Comparison of ENCODE assay signal across 26 cellular contexts in the genomic region with DNA sequence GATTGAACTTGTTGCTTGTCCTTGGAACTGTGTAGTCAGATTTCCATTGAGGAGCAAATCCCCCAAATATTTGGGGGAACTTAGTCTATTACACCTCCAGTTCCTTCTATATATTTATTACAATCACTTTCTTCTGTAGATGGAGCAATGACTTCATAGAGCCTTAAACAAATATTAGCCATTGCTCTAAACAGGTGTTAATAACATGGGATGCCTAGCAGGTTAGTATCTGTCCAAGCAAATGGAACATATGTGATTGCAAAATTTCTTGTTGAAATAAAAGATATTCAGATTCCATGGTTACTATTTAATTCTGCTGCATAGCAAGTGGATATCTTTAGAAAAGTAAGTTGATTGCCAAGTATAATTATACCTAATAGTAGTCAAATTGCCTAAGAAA.
"Had no signal": no experiment of that assay in that cellular context is flagged by ENCODE, and none has a peak within 500 bp of the region (broad histone marks: within the 10 kb centered on the region; RNA-seq: fewer than 3 reads in every experiment).

No MANE protein-coding gene starts in this region.

- H3K27me3 ChIP-seq: right lobe of liver, sigmoid colon, stomach, thyroid gland, tibial nerve, upper lobe of left lung, vagina had no signal

- H3K4me1 ChIP-seq: parathyroid adenoma, psoas muscle, right lobe of liver, thyroid gland, tibial nerve had no signal

- H3K36me3 ChIP-seq: right lobe of liver, sigmoid colon, stomach, thoracic aorta, thyroid gland, tibial nerve, upper lobe of left lung, vagina had no signal

- ATAC-seq: naive thymus-derived CD8-positive, alpha-beta T cell; natural killer cell treated with Interleukin-12 subunit alpha and Interleukin-12 subunit beta and Interleukin-15 and Interleukin-18, amount 100 ng/mL, for 72 hours; psoas muscle; right cardiac atrium; right lobe of liver; stimulated activated effector memory CD8-positive, alpha-beta T cell treated with anti-CD3 and anti-CD28 coated beads, Interleukin-12 subunit alpha, Interleukin-12 subunit beta, amount 100 ng/mL, for 72 hours; stimulated activated naive B cell treated with anti-CD40 and anti-IgM and Interleukin-4, amounts not matched to agents 10 μg/mL and 1 μg/mL and 100 μg/mL, for 72 hours had no signal

- H3K9ac ChIP-seq: parathyroid adenoma had no signal

- DNase-seq: naive thymus-derived CD8-positive, alpha-beta T cell; nephron progenitor cell; occipital lobe; posterior cingulate gyrus; psoas muscle; right cardiac atrium; right lobe of liver; sigmoid colon; small intestine; stimulated activated CD4-positive, alpha-beta T cell treated with anti-CD3 and anti-CD28 coated beads, Interleukin-15, amount 100 ng/mL, for 24 hours; stimulated activated CD4-positive, alpha-beta T cell treated with anti-CD3 and anti-CD28 coated beads, Interleukin-2, amount 100 ng/mL, for 24 hours; stimulated activated CD4-positive, alpha-beta T cell treated with anti-CD3 and anti-CD28 coated beads, Interleukin-2, amount 100 ng/mL, for 48 hours; stimulated activated CD4-positive, alpha-beta T cell treated with anti-CD3 and anti-CD28 coated beads, Interleukin-4, amount 100 ng/mL, for 24 hours; stimulated activated naive B cell treated with anti-CD40 and anti-IgM and Interleukin-4, amounts not matched to agents 10 μg/mL and 1 μg/mL and 100 μg/mL, for 72 hours; stimulated activated naive CD4-positive, alpha-beta T cell treated with Interleukin-2 at 50 U/mL for 16 hours; stomach; thyroid gland; trophoblast cell had no signal

- H2AFZ ChIP-seq: parathyroid adenoma had no signal

- H3K27ac ChIP-seq: parathyroid adenoma, psoas muscle, right lobe of liver, sigmoid colon, thoracic aorta, thyroid gland, tibial nerve, upper lobe of left lung, vagina had no signal

- H3K4me3 ChIP-seq: psoas muscle, right lobe of liver, sigmoid colon, stomach, thoracic aorta, thyroid gland, tibial nerve, upper lobe of left lung, vagina had no signal

- FAIRE-seq: small intestine, urothelium cell line had no signal

- H3K9me3 ChIP-seq: psoas muscle, right lobe of liver, sigmoid colon, stomach, thoracic aorta, thyroid gland, tibial nerve, upper lobe of left lung, vagina had no signal
